In genomic region chr4:177293208-177294018, GRCh38 we compare ENCODE assay signal across 25 cellular contexts. TPM values are rescaled to one million over a fixed set of nuclear protein-coding genes. Genes with fewer than 3 reads are reported as not detected.
A peak's percentile ranks its signal among the peaks of the same experiment; 100 is the strongest.
DNase-seq lines count a peak whose midpoint lies in the region; ATAC-seq and TF ChIP-seq lines count a peak whose summit lies in the region.
"Had no signal": no experiment of that assay in that cellular context is flagged by ENCODE, and none has a peak within 500 bp of the region (broad histone marks: within the 10 kb centered on the region; RNA-seq: fewer than 3 reads in every experiment).

No MANE protein-coding gene starts in this region.

- peak overlapping the region; percentile 44 for H2AFZ ChIP-seq in GM23338

- no peaks in the 10 kb centered on the region for H3K79me2 ChIP-seq in GM23338 (replicated peaks; ENCODE audit: insufficient read depth)

- H3K4me3 ChIP-seq in AG10803 (ENCODE audit: low read length) = no peak overlapping the region
- no peak overlapping the region for H3K4me3 ChIP-seq in GM23338
- no peak overlapping the region for H3K4me3 ChIP-seq in right cardiac atrium (ENCODE audit: low read length)
- H3K4me3 ChIP-seq in foreskin fibroblast (ENCODE audit: low read depth in 1 of 2, low read length in 2 of 2) = no peak overlapping the region
- H3K4me3 ChIP-seq: esophagus muscularis mucosa, SJCRH30, testis had no signal

- H3K4me1 Mint-ChIP-seq in GM23338 = peaks cover 4% of the 10 kb centered on the region
- H3K4me1 Mint-ChIP-seq: activated B cell treated with CpG ODN at 0.5 μM for 24 hours; CD4-positive, alpha-beta memory T cell; natural killer cell; stimulated activated naive B cell treated with anti-CD40 and anti-IgM and Interleukin-4, amounts not matched to agents 10 μg/mL and 1 μg/mL and 100 μg/mL, for 72 hours had no signal

- H3K27ac ChIP-seq in GM23338 (ENCODE audit: low read depth) (no peak overlapping the region), right cardiac atrium (ENCODE audit: low read length) (no peak overlapping the region)
- H3K27ac ChIP-seq: esophagus muscularis mucosa, SJCRH30, testis had no signal

- H3K4me2 ChIP-seq in GM23338 = no peak overlapping the region

- no peaks in the 10 kb centered on the region for H3K36me3 ChIP-seq in GM23338 (ENCODE audit: insufficient read depth)
- H3K36me3 ChIP-seq: esophagus muscularis mucosa, SJCRH30 had no signal

- ATAC-seq in GM23338 (no peak), HG03280 (IDR thresholded peaks at IDR 0.05; ENCODE audit: unreplicated experiment) (no peak), GM21717 (IDR thresholded peaks at IDR 0.05; ENCODE audit: unreplicated experiment) (no peak), right cardiac atrium (no peak)
- ATAC-seq: left colon; natural killer cell; stimulated activated naive B cell treated with anti-CD40 and anti-IgM and Interleukin-4, amounts not matched to agents 10 μg/mL and 1 μg/mL and 100 μg/mL, for 72 hours had no signal

- no peaks in the 10 kb centered on the region for H3K9me3 ChIP-seq in right cardiac atrium (ENCODE audit: control insufficient read depth, low read length)
- H3K9me3 ChIP-seq: SJCRH30, testis had no signal

- H4K20me1 ChIP-seq in GM23338 (replicated peaks; ENCODE audit: insufficient read depth) = no peaks in the 10 kb centered on the region

- intact Hi-C loops in right cardiac atrium (cut with DNase I) = no loop called here

- DNase-seq in AG10803 (ENCODE audit: low read depth) = peak; percentile 19
- no peak for DNase-seq in GM23338 (ENCODE audit: low spot score)
- DNase-seq in NOMO-1 treated with dmso at 0.1 percent for 144 hours (lab: John Stamatoyannopoulos, UW; ENCODE audit: unreplicated experiment) = peak; percentile 72
- peak; percentile 25 for DNase-seq in fibroblast of peridontal ligament (ENCODE audit: extremely low read depth)
- no peak for DNase-seq in right cardiac atrium
- DNase-seq in foreskin fibroblast = no peak
- DNase-seq: activated B cell treated with CpG ODN at 0.5 μM for 24 hours; activated naive CD4-positive, alpha-beta T cell treated with anti-CD3 and anti-CD28 coated beads, Interleukin-2, amount 50 U/mL, for 16 hours; activated T-cell treated with anti-CD3 and anti-CD28 coated beads, Interleukin-2, amount 50 U/mL, for 24 hours; CD4-positive, alpha-beta memory T cell; effector memory CD4-positive, alpha-beta T cell; glutamatergic neuron; H7; left colon; natural killer cell; NCI-H1417; NCI-H524; SJCRH30; stimulated activated CD4-positive, alpha-beta T cell treated with anti-CD3 and anti-CD28 coated beads, Interleukin-1b, Interleukin-23, amount 100 ng/mL, for 48 hours; stimulated activated naive B cell treated with anti-CD40 and anti-IgM and Interleukin-4, amounts not matched to agents 10 μg/mL and 1 μg/mL and 100 μg/mL, for 72 hours; testis had no signal

- no peak for TF ChIP-seq CTCF in AG10803 (conservative IDR thresholded peaks at IDR 0.05; ENCODE audit: low read length)
- TF ChIP-seq CTCF in GM23338 (conservative IDR thresholded peaks at IDR 0.05; ENCODE audit: low read depth in 2 of 2) = no peak
- no peak for TF ChIP-seq CTCF in foreskin fibroblast (IDR thresholded peaks at IDR 0.05; ENCODE audit: low read depth, low read length)

- H3K4me3 Mint-ChIP-seq in GM23338 = no peak overlapping the region
- H3K4me3 Mint-ChIP-seq: activated B cell treated with CpG ODN at 0.5 μM for 24 hours; activated T-cell treated with anti-CD3 and anti-CD28 coated beads, Interleukin-2, amount 50 U/mL, for 24 hours; CD4-positive, alpha-beta memory T cell; natural killer cell; stimulated activated naive B cell treated with anti-CD40 and anti-IgM and Interleukin-4, amounts not matched to agents 10 μg/mL and 1 μg/mL and 100 μg/mL, for 72 hours; T-helper 2 cell treated with Interferon-gamma antibody and Interleukin-4, amounts not matched to agents 5 μg/mL and 100 μg/mL, for 36 hours had no signal

- 58% methylated on average over 5 of the region's 5 CpGs for WGBS in right cardiac atrium

- H3K36me3 Mint-ChIP-seq in GM23338 (ENCODE audit: low read depth) = peaks cover 12% of the 10 kb centered on the region; the same call in 2 of the 3 replicates
- H3K36me3 Mint-ChIP-seq: natural killer cell; stimulated activated naive B cell treated with anti-CD40 and anti-IgM and Interleukin-4, amounts not matched to agents 10 μg/mL and 1 μg/mL and 100 μg/mL, for 72 hours had no signal

- H3F3A ChIP-seq in GM23338 (replicated peaks; ENCODE audit: low read depth) = no peaks in the 10 kb centered on the region

- no peaks in the 10 kb centered on the region for H3K9me2 ChIP-seq in GM23338 (ENCODE audit: insufficient read depth)

- peaks cover 2% of the 10 kb centered on the region for H3K27me3 Mint-ChIP-seq in GM23338 (ENCODE audit: insufficient read depth, low read depth, poor library complexity)
- H3K27me3 Mint-ChIP-seq: activated B cell treated with CpG ODN at 0.5 μM for 24 hours; activated T-cell treated with anti-CD3 and anti-CD28 coated beads, Interleukin-2, amount 50 U/mL, for 24 hours; stimulated activated naive B cell treated with anti-CD40 and anti-IgM and Interleukin-4, amounts not matched to agents 10 μg/mL and 1 μg/mL and 100 μg/mL, for 72 hours had no signal

- peaks cover 12% of the 10 kb centered on the region for H3K9me3 Mint-ChIP-seq in GM23338

- H3K27me3 ChIP-seq in GM23338 (ENCODE audit: insufficient read depth) = no peaks in the 10 kb centered on the region
- H3K27me3 ChIP-seq in right cardiac atrium (ENCODE audit: control insufficient read depth, insufficient read depth) = no peaks in the 10 kb centered on the region
- H3K27me3 ChIP-seq: esophagus muscularis mucosa, SJCRH30, testis had no signal

- peak overlapping the region; percentile 40; the same call in 1 of the 2 replicates for H3K27ac Mint-ChIP-seq in GM23338
- H3K27ac Mint-ChIP-seq: activated B cell treated with CpG ODN at 0.5 μM for 24 hours; activated T-cell treated with anti-CD3 and anti-CD28 coated beads, Interleukin-2, amount 50 U/mL, for 24 hours; CD4-positive, alpha-beta memory T cell; natural killer cell; stimulated activated naive B cell treated with anti-CD40 and anti-IgM and Interleukin-4, amounts not matched to agents 10 μg/mL and 1 μg/mL and 100 μg/mL, for 72 hours; T-helper 2 cell treated with Interferon-gamma antibody and Interleukin-4, amounts not matched to agents 5 μg/mL and 100 μg/mL, for 36 hours had no signal

- H3K4me1 ChIP-seq in GM23338 (ENCODE audit: insufficient read depth) (peaks cover 11% of the 10 kb centered on the region; the same call in 1 of the 2 replicates), right cardiac atrium (ENCODE audit: control insufficient read depth, insufficient read depth, low read length) (peaks cover 3% of the 10 kb centered on the region)
- H3K4me1 ChIP-seq: esophagus muscularis mucosa, SJCRH30, testis had no signal

TF ChIP-seq in GM23338, 12 proteins besides CTCF, POLR2A, EP300 and RAD21:
- no peak for TF ChIP-seq JUNB (IDR thresholded peaks at IDR 0.05; ENCODE audit: unreplicated experiment)

RNA-seq across cellular contexts. Expression of gene NEIL3, which starts 16.3 kb away (rescaled TPM):
- total RNA-seq in GM23338 (2014; rRNA removed; shearing (Covaris generic)) = 14.8 and 15.4 TPM in 2 replicates
- polyA plus RNA-seq in GM23338 (2016; fragmentation: Nextera tagmentation; extraction: Ambion mirVana) (9.5 and 11.8 TPM in 2 replicates), right cardiac atrium (not detected)
- under 1 TPM; 0.14 to 0.38 (median 0.27) TPM for total RNA-seq in right cardiac atrium

Comparison
In these comparisons a context has a peak if more than half of its experiments do, and no peak if none do; other contexts are left out.
1. DNase-seq: peak in AG10803 (single experiment), NOMO-1 treated with dmso at 0.1 percent for 144 hours (single experiment) and fibroblast of peridontal ligament (single experiment); none in GM23338 (single experiment), right cardiac atrium (0 of 3) and foreskin fibroblast (0 of 2).
2. RNA of gene NEIL3, which starts 16.3 kb away (total RNA-seq): 14.8 to 15.4 TPM in GM23338; 0.14 to 0.38 TPM in right cardiac atrium; every median in the first group is over 10 times any median in the second.